In genomic region chr4:33054656-33055055, GRCh38 we compare ENCODE assay signal across 18 cellular contexts.
A peak's percentile ranks its signal among the peaks of the same experiment; 100 is the strongest.
DNase-seq lines count a peak whose midpoint lies in the region; ATAC-seq and TF ChIP-seq lines count a peak whose summit lies in the region.
"Had no signal": no experiment of that assay in that cellular context is flagged by ENCODE, and none has a peak within 500 bp of the region (broad histone marks: within the 10 kb centered on the region; RNA-seq: fewer than 3 reads in every experiment).

No MANE protein-coding gene starts in this region.

- H3K4me3 Mint-ChIP-seq in endothelial cell (ENCODE audit: unreplicated experiment) (no peak overlapping the region), T-cell (no peak overlapping the region)
- H3K4me3 Mint-ChIP-seq: CD14-positive monocyte; CD4-positive, alpha-beta memory T cell; H9 had no signal

- no peak overlapping the region for H3K27ac ChIP-seq in gastroesophageal sphincter
- H3K27ac ChIP-seq: 22Rv1, A549, BLaER1, HL-60 had no signal

- peak overlapping the region; percentile 68 for H3K27ac Mint-ChIP-seq in endothelial cell (ENCODE audit: unreplicated experiment)
- no peak overlapping the region for H3K27ac Mint-ChIP-seq in T-cell
- H3K27ac Mint-ChIP-seq: CD14-positive monocyte; CD4-positive, alpha-beta memory T cell; H9 had no signal

- WGBS in gastroesophageal sphincter (ENCODE audit: low coverage in 1 of 2), 2 donors: 31 to 43% methylated on average over 2 of the region's 2 CpGs

- H3K4me1 ChIP-seq in gastroesophageal sphincter: no peaks in the 10 kb centered on the region
- H3K4me1 ChIP-seq: A549, BLaER1 had no signal

- TF ChIP-seq POLR2A in gastroesophageal sphincter (IDR thresholded peaks at IDR 0.05): no peak

- H3K9me3 Mint-ChIP-seq in endothelial cell (ENCODE audit: unreplicated experiment) (no peaks in the 10 kb centered on the region), T-cell (peaks cover 7 to 9% (median 7%) of the 10 kb centered on the region in 3 donors)
- H3K9me3 Mint-ChIP-seq: H9 had no signal

- H3K27me3 ChIP-seq in gastroesophageal sphincter: no peaks in the 10 kb centered on the region
- H3K27me3 ChIP-seq: BLaER1 had no signal

- POLR2A ChIA-PET in T-cell (lab: Charles Lee): no interaction called here

- DNase-seq in AG10803 (ENCODE audit: low read depth) (peak; percentile 35), endothelial cell (ENCODE audit: low spot score) (no peak), fibroblast of mammary gland (ENCODE audit: low read depth) (peak; percentile 49), T-cell (no peak), NCI-H1417 treated with DMSO at 0.1 percent for 48 hours (lab: John Stamatoyannopoulos, UW) (no peak)
- DNase-seq: CD4-positive, alpha-beta memory T cell; DMS153; DMS79; GF-D8; H9 had no signal

- CTCF ChIA-PET in T-cell (lab: Charles Lee): no interaction called here

- TF ChIP-seq CTCF in AG10803 (conservative IDR thresholded peaks at IDR 0.05; ENCODE audit: low read length) (no peak), endothelial cell (IDR thresholded peaks at IDR 0.05; ENCODE audit: unreplicated experiment) (no peak), fibroblast of mammary gland (conservative IDR thresholded peaks at IDR 0.05; ENCODE audit: control insufficient read depth, insufficient read depth, low read depth, low read length) (no peak), gastroesophageal sphincter (IDR thresholded peaks at IDR 0.05) (no peak)

- H3K27me3 Mint-ChIP-seq in endothelial cell (ENCODE audit: unreplicated experiment): no peaks in the 10 kb centered on the region
- no peaks in the 10 kb centered on the region for H3K27me3 Mint-ChIP-seq in T-cell
- H3K27me3 Mint-ChIP-seq: CD4-positive, alpha-beta memory T cell had no signal

- ATAC-seq in gastroesophageal sphincter (peak; percentile 39), T-cell (replicated peaks in 1 of 4) (no peak), HG02642 (IDR thresholded peaks at IDR 0.05; ENCODE audit: poor library complexity, unreplicated experiment) (no peak), HG02885 (IDR thresholded peaks at IDR 0.05; ENCODE audit: poor library complexity, unreplicated experiment) (no peak)
- ATAC-seq: A549 had no signal

- H3K36me3 Mint-ChIP-seq in endothelial cell (ENCODE audit: low read depth, unreplicated experiment) (no peaks in the 10 kb centered on the region), T-cell (no peaks in the 10 kb centered on the region)
- H3K36me3 Mint-ChIP-seq: CD14-positive monocyte; CD4-positive, alpha-beta memory T cell had no signal

- no peak overlapping the region for H3K4me3 ChIP-seq in AG10803 (ENCODE audit: low read length)
- no peak overlapping the region for H3K4me3 ChIP-seq in fibroblast of mammary gland (ENCODE audit: control insufficient read depth, low read depth, low read length)
- no peak overlapping the region for H3K4me3 ChIP-seq in gastroesophageal sphincter
- H3K4me3 ChIP-seq: A549, BLaER1 had no signal

- H3K4me1 Mint-ChIP-seq in endothelial cell (ENCODE audit: unreplicated experiment) (peaks cover 17% of the 10 kb centered on the region), T-cell (no peaks in the 10 kb centered on the region)
- H3K4me1 Mint-ChIP-seq: CD14-positive monocyte; CD4-positive, alpha-beta memory T cell had no signal

- no peaks in the 10 kb centered on the region for H3K36me3 ChIP-seq in gastroesophageal sphincter
- H3K36me3 ChIP-seq: BLaER1 had no signal

- H3K9me3 ChIP-seq in gastroesophageal sphincter: no peaks in the 10 kb centered on the region
- H3K9me3 ChIP-seq: A549, BLaER1 had no signal

- no peak for TF ChIP-seq EP300 in gastroesophageal sphincter (IDR thresholded peaks at IDR 0.05)

Comparison
In these comparisons a context has a peak if more than half of its experiments do, and no peak if none do; other contexts are left out.
1. DNase-seq: peak in AG10803 (single experiment) and fibroblast of mammary gland (single experiment); none in endothelial cell (single experiment), T-cell (0 of 34) and NCI-H1417 treated with DMSO at 0.1 percent for 48 hours (single experiment).